Comparison of ENCODE assay signal across 1 cellular context in genomic region chr10:103480521-103480920, GRCh38.
TF ChIP-seq lines count a peak whose summit lies in the region.

No MANE protein-coding gene starts in this region.

TF ChIP-seq in HCT116, 20 proteins besides CTCF, POLR2A, EP300 and RAD21 (continued from another document):
- no peak for TF ChIP-seq EZH2 (IDR thresholded peaks at IDR 0.05)
- TF ChIP-seq TCF7L2 (IDR thresholded peaks at IDR 0.05; ENCODE audit: borderline replicate concordance, extremely low read depth, insufficient read depth, insufficient read length) = no peak
- TF ChIP-seq ATF3 (IDR thresholded peaks at IDR 0.05) = no peak
- TF ChIP-seq ZNF274 (IDR thresholded peaks at IDR 0.05; ENCODE audit: low read depth, low read length) = no peak
- no peak for TF ChIP-seq FOSL1 (IDR thresholded peaks at IDR 0.05; ENCODE audit: low read depth)
- TF ChIP-seq JUND (IDR thresholded peaks at IDR 0.05) = no peak
- no peak for TF ChIP-seq SIN3A (IDR thresholded peaks at IDR 0.05; ENCODE audit: low read depth)
- no peak for TF ChIP-seq ZBTB33 (IDR thresholded peaks at IDR 0.05; ENCODE audit: extremely low read depth, insufficient replicate concordance, low read length)
- no peak for TF ChIP-seq CEBPB (IDR thresholded peaks at IDR 0.05; ENCODE audit: low read depth)
- TF ChIP-seq EZH2phosphoT487 (IDR thresholded peaks at IDR 0.05; ENCODE audit: borderline replicate concordance) = no peak
- no peak for TF ChIP-seq SRF (IDR thresholded peaks at IDR 0.05; ENCODE audit: low read depth)
- no peak for TF ChIP-seq MAX (IDR thresholded peaks at IDR 0.05)
